11 cellular contexts compared by ENCODE assay signal in the genomic region with DNA sequence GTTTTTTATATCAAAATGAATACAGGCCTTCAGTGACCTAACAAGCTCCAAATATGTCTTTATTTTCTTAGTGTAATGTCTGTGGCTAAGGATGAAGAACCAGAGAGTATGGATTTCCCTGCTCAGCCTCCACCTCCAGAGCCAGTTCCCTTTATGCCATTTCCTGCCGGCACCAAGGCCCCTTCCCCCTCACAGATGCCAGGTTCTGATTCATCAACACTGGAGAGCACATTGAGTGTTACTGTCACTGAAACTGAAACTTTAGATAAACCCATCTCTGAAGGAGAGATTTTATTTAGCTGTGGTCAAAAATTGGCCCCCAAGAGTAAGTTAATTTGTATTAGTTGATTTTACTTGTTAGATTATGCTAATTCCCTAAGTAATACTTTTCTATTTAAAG.
DNase-seq lines count a peak whose midpoint lies in the region; ATAC-seq and TF ChIP-seq lines count a peak whose summit lies in the region.
"Had no signal": no experiment of that assay in that cellular context is flagged by ENCODE, and none has a peak within 500 bp of the region (broad histone marks: within the 10 kb centered on the region; RNA-seq: fewer than 3 reads in every experiment).

No MANE protein-coding gene starts in this region.

- no peak overlapping the region for H3K4me3 ChIP-seq in fibroblast of villous mesenchyme (ENCODE audit: low read depth, low read length)

- ATAC-seq in GM21526 (IDR thresholded peaks at IDR 0.05; ENCODE audit: low FRiP score, unreplicated experiment) (peak; percentile 57), HG02642 (IDR thresholded peaks at IDR 0.05; ENCODE audit: poor library complexity, unreplicated experiment) (no peak), GM21447 (IDR thresholded peaks at IDR 0.05; ENCODE audit: unreplicated experiment) (no peak)
- ATAC-seq: natural killer cell treated with Interleukin-12 subunit alpha and Interleukin-12 subunit beta and Interleukin-15 and Interleukin-18, amount 100 ng/mL, for 72 hours had no signal

- peak; percentile 5 for DNase-seq in COLO829 (ENCODE audit: low spot score)
- DNase-seq in RPMI8226, result peak; percentile 29
- DNase-seq in fibroblast of villous mesenchyme (ENCODE audit: low read depth), result peak; percentile 8
- DNase-seq in LoVo (ENCODE audit: low spot score), result no peak
- DNase-seq in NCI-H128 (lab: John Stamatoyannopoulos, UW; ENCODE audit: unreplicated experiment), result no peak
- DNase-seq: erythroblast, NCI-H510A had no signal

- TF ChIP-seq CTCF in fibroblast of villous mesenchyme (IDR thresholded peaks at IDR 0.05; ENCODE audit: insufficient read depth, low read depth, low read length), result no peak

Comparison
In these comparisons a context has a peak if more than half of its experiments do, and no peak if none do; other contexts are left out.
1. DNase-seq: peak in COLO829 (single experiment), RPMI8226 (single experiment) and fibroblast of villous mesenchyme (single experiment); none in LoVo (single experiment) and NCI-H128 (single experiment).